In the genomic region with DNA sequence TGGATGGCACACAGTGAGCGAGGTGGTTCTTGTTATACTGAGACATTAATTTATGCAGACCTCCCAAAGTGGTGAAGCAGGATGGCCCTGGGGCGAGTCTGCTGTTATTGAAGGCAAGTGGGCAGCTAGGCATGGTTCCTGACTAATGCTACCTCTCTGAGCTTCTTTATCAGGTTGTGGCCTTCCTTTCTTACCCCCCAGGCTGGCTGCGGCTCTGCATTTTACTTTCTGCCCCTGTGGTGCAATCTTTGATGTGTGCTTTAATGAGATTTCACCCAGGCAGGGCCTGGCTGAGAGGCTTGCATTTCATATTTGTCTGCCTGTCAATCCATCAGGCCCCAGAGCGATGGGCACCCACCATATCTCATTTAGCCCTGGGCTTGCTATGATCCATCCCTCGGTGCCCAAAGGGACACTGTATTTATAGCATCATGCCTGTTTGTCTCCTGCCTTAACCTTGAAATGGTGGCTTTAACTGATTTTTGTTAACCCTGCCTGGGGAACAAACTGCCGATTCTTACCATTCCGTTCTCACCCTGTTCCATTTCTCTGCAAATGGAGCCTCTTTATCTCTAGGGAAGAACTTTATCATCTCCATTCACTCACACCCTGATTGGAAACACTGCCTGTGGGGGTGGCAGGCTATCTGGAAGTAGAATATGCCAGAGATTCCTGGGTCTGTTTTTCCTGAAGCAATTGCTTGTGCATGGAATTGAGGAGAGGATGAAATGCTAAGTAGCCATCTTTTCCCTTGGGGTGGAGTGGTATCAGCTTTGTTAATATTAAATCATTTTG, we compare ENCODE assay signal across 17 cellular contexts.
DNase-seq lines count a peak whose midpoint lies in the region; ATAC-seq and TF ChIP-seq lines count a peak whose summit lies in the region.
"Had no signal": no experiment of that assay in that cellular context is flagged by ENCODE, and none has a peak within 500 bp of the region (broad histone marks: within the 10 kb centered on the region; RNA-seq: fewer than 3 reads in every experiment).

No MANE protein-coding gene starts in this region.

- no peak overlapping the region for H3K4me2 ChIP-seq in neuronal stem cell (ENCODE audit: insufficient read depth, low read length, poor library complexity, severe bottlenecking)
- H3K4me2 ChIP-seq: GM23338 had no signal

- DNase-seq in NCI-H345 (lab: John Stamatoyannopoulos, UW) = peak; percentile 58
- DNase-seq in NCI-H345 treated with DMSO at 0.1 percent for 48 hours (lab: John Stamatoyannopoulos, UW; ENCODE audit: unreplicated experiment) = no peak
- DNase-seq in neuronal stem cell (ENCODE audit: low spot score) = no peak
- DNase-seq in stimulated activated naive B cell treated with anti-CD40 and anti-IgM and Interleukin-4, amounts not matched to agents 10 μg/mL and 1 μg/mL and 100 μg/mL, for 72 hours = no peak
- DNase-seq: Calu3; CD4-positive, alpha-beta memory T cell; H9; HFFc6 had no signal

- no peak overlapping the region for H2AFZ ChIP-seq in neuronal stem cell (ENCODE audit: low read length)
- H2AFZ ChIP-seq: GM23338 had no signal

- H3K27ac ChIP-seq in HEK293 (ENCODE audit: extremely low read depth, low read depth, low read length) (no peak overlapping the region), neuronal stem cell (replicated peaks; ENCODE audit: low read length) (no peak overlapping the region)
- H3K27ac ChIP-seq: 22Rv1; BLaER1 treated with 17β-estradiol and CSF1 and Interleukin-3, amounts not matched to agents 10 nM and 100 nM had no signal

- H3K36me3 Mint-ChIP-seq in brain = no peaks in the 10 kb centered on the region
- H3K36me3 Mint-ChIP-seq in stimulated activated naive B cell treated with anti-CD40 and anti-IgM and Interleukin-4, amounts not matched to agents 10 μg/mL and 1 μg/mL and 100 μg/mL, for 72 hours = no peaks in the 10 kb centered on the region
- H3K36me3 Mint-ChIP-seq: CD4-positive, alpha-beta memory T cell had no signal

- no peak for ATAC-seq in HG03520 (IDR thresholded peaks at IDR 0.05; ENCODE audit: unreplicated experiment)
- ATAC-seq in stimulated activated naive B cell treated with anti-CD40 and anti-IgM and Interleukin-4, amounts not matched to agents 10 μg/mL and 1 μg/mL and 100 μg/mL, for 72 hours (replicated peaks) = no peak
- ATAC-seq in GM21529 (IDR thresholded peaks at IDR 0.05; ENCODE audit: unreplicated experiment) = no peak
- ATAC-seq: HCT116 had no signal

- H3K4me3 Mint-ChIP-seq in brain = no peak overlapping the region
- no peak overlapping the region for H3K4me3 Mint-ChIP-seq in stimulated activated naive B cell treated with anti-CD40 and anti-IgM and Interleukin-4, amounts not matched to agents 10 μg/mL and 1 μg/mL and 100 μg/mL, for 72 hours
- H3K4me3 Mint-ChIP-seq: B cell; CD4-positive, alpha-beta memory T cell; GM23338; H9; HFFc6 had no signal

- no peaks in the 10 kb centered on the region for H3K79me1 ChIP-seq in neuronal stem cell (ENCODE audit: low read depth, low read length)

- H3K9ac ChIP-seq in neuronal stem cell (ENCODE audit: low read depth, low read length, poor library complexity) = no peak overlapping the region
- H3K9ac ChIP-seq: BLaER1 treated with 17β-estradiol and CSF1 and Interleukin-3, amounts not matched to agents 10 nM and 100 nM had no signal

- H3K23ac ChIP-seq in neuronal stem cell (ENCODE audit: low read depth, low read length, poor library complexity) = no peak overlapping the region

- H3K4me1 ChIP-seq in HEK293 (ENCODE audit: control insufficient read depth, insufficient read depth, low read length) (no peaks in the 10 kb centered on the region), neuronal stem cell (ENCODE audit: control insufficient read depth in 2 of 2, insufficient read depth in 1 of 2, low read depth in 1 of 2, low read length in 2 of 2) (peaks cover 0 to 3% of the 10 kb centered on the region in 2 donors)

- H3K4me1 Mint-ChIP-seq in brain = peaks cover 27% of the 10 kb centered on the region
- H3K4me1 Mint-ChIP-seq in stimulated activated naive B cell treated with anti-CD40 and anti-IgM and Interleukin-4, amounts not matched to agents 10 μg/mL and 1 μg/mL and 100 μg/mL, for 72 hours = no peaks in the 10 kb centered on the region
- H3K4me1 Mint-ChIP-seq: B cell; CD4-positive, alpha-beta memory T cell had no signal

- H3K27ac Mint-ChIP-seq in brain = peak overlapping the region in 4 of 5 experiments; percentile 41 to 76 (median 50)
- H3K27ac Mint-ChIP-seq in stimulated activated naive B cell treated with anti-CD40 and anti-IgM and Interleukin-4, amounts not matched to agents 10 μg/mL and 1 μg/mL and 100 μg/mL, for 72 hours = no peak overlapping the region
- H3K27ac Mint-ChIP-seq: B cell; CD4-positive, alpha-beta memory T cell; GM23338; H9; HFFc6 had no signal

- no peak overlapping the region for H2BK15ac ChIP-seq in neuronal stem cell (ENCODE audit: low read length)

- no peaks in the 10 kb centered on the region for H3K9me3 ChIP-seq in HEK293 (ENCODE audit: control insufficient read depth, insufficient read depth, low read depth, low read length)
- H3K9me3 ChIP-seq in neuronal stem cell (replicated peaks in 1 of 2; ENCODE audit: control insufficient read depth in 2 of 2, insufficient read depth in 1 of 2, low read depth in 1 of 2, low read length in 2 of 2) = no peaks in the 10 kb centered on the region

- CTCF ChIA-PET in HEK293 (lab: Yijun Ruan, JAX) = no interaction called here

- POLR2A ChIA-PET in HEK293 (lab: Yijun Ruan, JAX) = no interaction called here

- no peak overlapping the region for H3K14ac ChIP-seq in neuronal stem cell (ENCODE audit: low read length)

- no peaks in the 10 kb centered on the region for H3K27me3 ChIP-seq in neuronal stem cell (ENCODE audit: control insufficient read depth in 3 of 3, insufficient read depth in 3 of 3, low read depth in 1 of 3, low read length in 3 of 3)
- H3K27me3 ChIP-seq: BLaER1 treated with 17β-estradiol and CSF1 and Interleukin-3, amounts not matched to agents 10 nM and 100 nM had no signal

- H3K36me3 ChIP-seq in HEK293 (ENCODE audit: control insufficient read depth in 2 of 2, insufficient read depth in 1 of 2, low read length in 2 of 2) (no peaks in the 10 kb centered on the region), neuronal stem cell (replicated peaks in 1 of 2; ENCODE audit: control insufficient read depth in 2 of 2, insufficient read depth in 2 of 2, low read length in 2 of 2) (no peaks in the 10 kb centered on the region)
- H3K36me3 ChIP-seq: BLaER1 treated with 17β-estradiol and CSF1 and Interleukin-3, amounts not matched to agents 10 nM and 100 nM had no signal

- no peak for TF ChIP-seq CTCF in HEK293 (tag by site-specific recombination; IDR thresholded peaks at IDR 0.05)
- TF ChIP-seq CTCF in brain (conservative IDR thresholded peaks at IDR 0.05) = no peak

- H2BK5ac ChIP-seq in neuronal stem cell (ENCODE audit: low read length) = no peak overlapping the region

- no peaks in the 10 kb centered on the region for H3K27me3 Mint-ChIP-seq in brain
- H3K27me3 Mint-ChIP-seq in stimulated activated naive B cell treated with anti-CD40 and anti-IgM and Interleukin-4, amounts not matched to agents 10 μg/mL and 1 μg/mL and 100 μg/mL, for 72 hours = peaks cover 18 to 22% of the 10 kb centered on the region in 2 donors

- no peak overlapping the region for H2BK12ac ChIP-seq in neuronal stem cell (ENCODE audit: low read length)

- no peak overlapping the region for H3K4ac ChIP-seq in neuronal stem cell (ENCODE audit: low read length)

- peak overlapping the region; percentile 6 for H3K18ac ChIP-seq in neuronal stem cell (ENCODE audit: low read length)

- H2AK5ac ChIP-seq in neuronal stem cell (ENCODE audit: low read depth, low read length) = no peak overlapping the region

- peaks cover 0 to 6% (median 0%) of the 10 kb centered on the region in 5 experiments for H3K9me3 Mint-ChIP-seq in brain
- no peaks in the 10 kb centered on the region for H3K9me3 Mint-ChIP-seq in stimulated activated naive B cell treated with anti-CD40 and anti-IgM and Interleukin-4, amounts not matched to agents 10 μg/mL and 1 μg/mL and 100 μg/mL, for 72 hours
- H3K9me3 Mint-ChIP-seq: CD4-positive, alpha-beta memory T cell; GM23338; H9 had no signal

- no peak overlapping the region for H3K4me3 ChIP-seq in HEK293 (ENCODE audit: low read depth, low read length)
- H3K4me3 ChIP-seq in neuronal stem cell (ENCODE audit: low read length in 2 of 2) = no peak overlapping the region
- H3K4me3 ChIP-seq: BLaER1 treated with 17β-estradiol and CSF1 and Interleukin-3, amounts not matched to agents 10 nM and 100 nM; GM23338 had no signal

- no peak overlapping the region for H2BK120ac ChIP-seq in neuronal stem cell (ENCODE audit: low read depth, low read length)

- H4K91ac ChIP-seq in neuronal stem cell (ENCODE audit: low read depth, low read length, poor library complexity) = no peak overlapping the region

- H4K8ac ChIP-seq in neuronal stem cell (ENCODE audit: low read depth, low read length) = no peak overlapping the region

- no CpG with 5 or more reads among the region's 7 CpGs for WGBS in neuronal stem cell (ENCODE audit: extremely low coverage in 2 of 2, insufficient read length in 2 of 2, insufficient replicate concordance in 1 of 2), 2 donors

TF ChIP-seq in HEK293, 187 proteins besides CTCF, POLR2A, EP300 and RAD21 (continues in another document):
- TF ChIP-seq GLIS1 (tag by site-specific recombination; IDR thresholded peaks at IDR 0.05) = peak; percentile 7; the same call in 1 of the 2 replicates
